ENCODE assay signal across 9 cellular contexts in genomic region chr17:21125862-21126261, GRCh38. TPM values are rescaled to one million over a fixed set of nuclear protein-coding genes. Genes with fewer than 3 reads are reported as not detected.
DNase-seq lines count a peak whose midpoint lies in the region; ATAC-seq, FAIRE-seq and TF ChIP-seq lines count a peak whose summit lies in the region.
"Had no signal": no experiment of that assay in that cellular context is flagged by ENCODE, and none has a peak within 500 bp of the region (broad histone marks: within the 10 kb centered on the region; RNA-seq: fewer than 3 reads in every experiment).

No MANE protein-coding gene starts in this region.

- H3K79me2 ChIP-seq in GM23338 (replicated peaks; ENCODE audit: insufficient read depth), result peaks cover 38% of the 10 kb centered on the region

- peaks cover 18% of the 10 kb centered on the region for H3K4me1 Mint-ChIP-seq in GM23338
- peaks cover 21% of the 10 kb centered on the region for H3K4me1 Mint-ChIP-seq in T-helper 1 cell treated with Interleukin-12 subunit alpha and Interleukin-12 subunit beta and Interleukin-4 antibody, amounts not matched to agents 30 μg/mL and 1 μg/mL, for 36 hours (ENCODE audit: low read depth)
- peaks cover 33% of the 10 kb centered on the region for H3K4me1 Mint-ChIP-seq in central memory CD8-positive, alpha-beta T cell

- ATAC-seq in GM23338 (no peak), GM21786 (IDR thresholded peaks at IDR 0.05; ENCODE audit: unreplicated experiment) (no peak)
- peak; percentile 57 for ATAC-seq in central memory CD8-positive, alpha-beta T cell (replicated peaks; ENCODE audit: extremely low read depth, poor library complexity, severe bottlenecking)

- peaks cover 14% of the 10 kb centered on the region for H3K27me3 Mint-ChIP-seq in GM23338 (ENCODE audit: insufficient read depth, low read depth, poor library complexity)
- no peaks in the 10 kb centered on the region for H3K27me3 Mint-ChIP-seq in T-helper 1 cell treated with Interleukin-12 subunit alpha and Interleukin-12 subunit beta and Interleukin-4 antibody, amounts not matched to agents 30 μg/mL and 1 μg/mL, for 36 hours (ENCODE audit: low read depth)
- H3K27me3 Mint-ChIP-seq in central memory CD8-positive, alpha-beta T cell, result no peaks in the 10 kb centered on the region

- DNase-seq in GM23338 (ENCODE audit: low spot score) (no peak), H54 (ENCODE audit: insufficient read length, low spot score) (no peak), midbrain (lab: John Stamatoyannopoulos, UW) (no peak), NCI-H2029 (lab: John Stamatoyannopoulos, UW) (no peak)
- DNase-seq in central memory CD8-positive, alpha-beta T cell (ENCODE audit: low spot score in 2 of 2), result peak in 1 of 2 donors; percentile 31
- DNase-seq in stimulated activated CD4-positive, alpha-beta T cell treated with anti-CD3 and anti-CD28 coated beads, Interleukin-4, amount 100 ng/mL, for 1 hour, result peak; percentile 43

- H3F3A ChIP-seq in GM23338 (replicated peaks; ENCODE audit: low read depth), result 0 out of 2 replicates have a peak, but pooled peaks cover 5% of the 10 kb centered on the region

- no peak overlapping the region for H3K27ac Mint-ChIP-seq in GM23338
- peak overlapping the region; percentile 93 for H3K27ac Mint-ChIP-seq in T-helper 1 cell treated with Interleukin-12 subunit alpha and Interleukin-12 subunit beta and Interleukin-4 antibody, amounts not matched to agents 30 μg/mL and 1 μg/mL, for 36 hours
- peak overlapping the region; percentile 98 for H3K27ac Mint-ChIP-seq in central memory CD8-positive, alpha-beta T cell (ENCODE audit: low read depth)

- H2AFZ ChIP-seq in GM23338, result no peak overlapping the region

- FAIRE-seq in H54 (lab: Jason Lieb, UNC), result no peak
- FAIRE-seq: TTC549 had no signal

- H3K36me3 ChIP-seq in GM23338 (ENCODE audit: insufficient read depth), result no peaks in the 10 kb centered on the region

- H3K27ac ChIP-seq in GM23338 (ENCODE audit: low read depth), result peak overlapping the region; percentile 57; the same call in 1 of the 2 replicates

- 0 out of 2 replicates have a peak, but pooled peaks cover 4% of the 10 kb centered on the region for H3K9me2 ChIP-seq in GM23338 (ENCODE audit: insufficient read depth)

- H3K36me3 Mint-ChIP-seq in GM23338 (ENCODE audit: low read depth), result no peaks in the 10 kb centered on the region; the same call in 2 of the 3 replicates
- peaks cover 2% of the 10 kb centered on the region for H3K36me3 Mint-ChIP-seq in T-helper 1 cell treated with Interleukin-12 subunit alpha and Interleukin-12 subunit beta and Interleukin-4 antibody, amounts not matched to agents 30 μg/mL and 1 μg/mL, for 36 hours (ENCODE audit: low read depth)
- H3K36me3 Mint-ChIP-seq in central memory CD8-positive, alpha-beta T cell (ENCODE audit: insufficient read depth), result peaks cover 10% of the 10 kb centered on the region

- peak overlapping the region; percentile 95 for H3K4me3 Mint-ChIP-seq in GM23338
- H3K4me3 Mint-ChIP-seq in T-helper 1 cell treated with Interleukin-12 subunit alpha and Interleukin-12 subunit beta and Interleukin-4 antibody, amounts not matched to agents 30 μg/mL and 1 μg/mL, for 36 hours, result peak overlapping the region; percentile 94
- peak overlapping the region; percentile 95 for H3K4me3 Mint-ChIP-seq in central memory CD8-positive, alpha-beta T cell

- peak overlapping the region; percentile 68 for H3K4me3 ChIP-seq in GM23338

- no peak for TF ChIP-seq CTCF in GM23338 (conservative IDR thresholded peaks at IDR 0.05; ENCODE audit: low read depth in 2 of 2)

- 0 out of 3 replicates have a peak, but pooled peaks cover 3% of the 10 kb centered on the region for H3K9me3 Mint-ChIP-seq in GM23338
- H3K9me3 Mint-ChIP-seq in T-helper 1 cell treated with Interleukin-12 subunit alpha and Interleukin-12 subunit beta and Interleukin-4 antibody, amounts not matched to agents 30 μg/mL and 1 μg/mL, for 36 hours, result no peaks in the 10 kb centered on the region
- no peaks in the 10 kb centered on the region for H3K9me3 Mint-ChIP-seq in central memory CD8-positive, alpha-beta T cell

- H4K20me1 ChIP-seq in GM23338 (replicated peaks; ENCODE audit: insufficient read depth), result no peaks in the 10 kb centered on the region

- no peaks in the 10 kb centered on the region for H3K27me3 ChIP-seq in GM23338 (ENCODE audit: insufficient read depth)

- peak overlapping the region; percentile 86 for H3K4me2 ChIP-seq in GM23338

- TF ChIP-seq POLR2A in H54 (IDR thresholded peaks at IDR 0.05; ENCODE audit: low read depth, low read length), result no peak

- H3K4me1 ChIP-seq in GM23338 (ENCODE audit: insufficient read depth), result peaks cover 31% of the 10 kb centered on the region

TF ChIP-seq in GM23338, 12 proteins besides CTCF, POLR2A, EP300 and RAD21 (continues in another document):
- TF ChIP-seq POLR2AphosphoS5 (IDR thresholded peaks at IDR 0.05; ENCODE audit: low read depth) (no peak), STAT1 (IDR thresholded peaks at IDR 0.05; ENCODE audit: unreplicated experiment) (no peak), ETS1 (IDR thresholded peaks at IDR 0.05) (no peak), EZH2 (IDR thresholded peaks at IDR 0.05; ENCODE audit: low read depth, unreplicated experiment) (no peak), ZNF331 (CRISPR knock-in tag; IDR thresholded peaks at IDR 0.05; ENCODE audit: low read depth) (no peak), NANOG (IDR thresholded peaks at IDR 0.05; ENCODE audit: borderline replicate concordance) (no peak), ZNF462 (CRISPR knock-in tag; IDR thresholded peaks at IDR 0.05) (no peak), JUNB (IDR thresholded peaks at IDR 0.05; ENCODE audit: unreplicated experiment) (no peak), ZNF114 (CRISPR knock-in tag; IDR thresholded peaks at IDR 0.05) (no peak)

RNA-seq across cellular contexts. Expression of gene DHRS7B, which starts 0.9 kb away (rescaled TPM):
- total RNA-seq in GM23338 (2014; rRNA removed; shearing (Covaris generic)), result 24.7 and 26.6 TPM in 2 replicates
- 26.8 and 27.9 TPM in 2 replicates for polyA plus RNA-seq in GM23338 (2016; fragmentation: Nextera tagmentation; extraction: Ambion mirVana)
